In the genomic region with DNA sequence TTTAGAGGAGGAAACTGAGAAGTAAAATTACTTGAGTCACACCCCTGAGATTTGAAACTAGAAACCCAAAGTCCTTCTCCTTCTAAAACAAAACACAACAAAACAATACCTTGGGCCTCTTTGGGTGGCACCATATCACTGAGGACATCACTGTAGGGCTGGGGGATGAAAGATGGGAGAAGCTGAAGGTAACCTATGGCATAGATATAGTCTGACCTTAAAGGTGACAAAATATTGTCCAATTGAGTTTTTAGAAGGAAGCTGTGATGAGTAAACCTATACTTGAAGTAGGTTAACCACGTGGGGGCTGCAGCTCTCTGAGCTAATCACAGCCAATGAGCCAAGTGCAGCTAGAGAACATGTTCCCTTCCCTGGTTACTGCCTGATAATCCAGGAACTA, we compare ENCODE assay signal across 16 cellular contexts.
DNase-seq lines count a peak whose midpoint lies in the region; ATAC-seq and TF ChIP-seq lines count a peak whose summit lies in the region.
"Had no signal": no experiment of that assay in that cellular context is flagged by ENCODE, and none has a peak within 500 bp of the region (broad histone marks: within the 10 kb centered on the region; RNA-seq: fewer than 3 reads in every experiment).

No MANE protein-coding gene starts in this region.

- H3K36me3 Mint-ChIP-seq in activated naive CD8-positive, alpha-beta T cell treated with anti-CD3 and anti-CD28 coated beads, Interleukin-2, amount 50 U/mL, for 24 hours (ENCODE audit: low read depth): no peaks in the 10 kb centered on the region
- H3K36me3 Mint-ChIP-seq in activated naive CD8-positive, alpha-beta T cell treated with anti-CD3 and anti-CD28 coated beads for 36 hours: no peaks in the 10 kb centered on the region
- no peaks in the 10 kb centered on the region for H3K36me3 Mint-ChIP-seq in activated T-helper 17 cell treated with anti-CD3 and anti-CD28 coated beads, Interleukin-2, amount 50 U/mL, for 72 hours (ENCODE audit: low read depth)
- H3K36me3 Mint-ChIP-seq: CD8-positive, alpha-beta memory T cell had no signal

- no peak for TF ChIP-seq CTCF in vagina (IDR thresholded peaks at IDR 0.05)

- no peaks in the 10 kb centered on the region for H3K9me3 ChIP-seq in vagina
- H3K9me3 ChIP-seq: BLaER1, Caco-2 had no signal

- H3K9me3 Mint-ChIP-seq in activated naive CD8-positive, alpha-beta T cell treated with anti-CD3 and anti-CD28 coated beads, Interleukin-2, amount 50 U/mL, for 24 hours: no peaks in the 10 kb centered on the region
- H3K9me3 Mint-ChIP-seq in activated naive CD8-positive, alpha-beta T cell treated with anti-CD3 and anti-CD28 coated beads for 36 hours: no peaks in the 10 kb centered on the region
- H3K9me3 Mint-ChIP-seq in activated T-helper 17 cell treated with anti-CD3 and anti-CD28 coated beads, Interleukin-2, amount 50 U/mL, for 72 hours: peaks cover 2% of the 10 kb centered on the region
- H3K9me3 Mint-ChIP-seq: CD8-positive, alpha-beta memory T cell; H9 had no signal

- H3K27me3 ChIP-seq in vagina: no peaks in the 10 kb centered on the region
- H3K27me3 ChIP-seq: BLaER1 had no signal

- peak overlapping the region; percentile 52 for H3K27ac ChIP-seq in vagina
- H3K27ac ChIP-seq: BLaER1 had no signal

- H3K27ac Mint-ChIP-seq in activated naive CD8-positive, alpha-beta T cell treated with anti-CD3 and anti-CD28 coated beads, Interleukin-2, amount 50 U/mL, for 24 hours: no peak overlapping the region
- H3K27ac Mint-ChIP-seq in activated naive CD8-positive, alpha-beta T cell treated with anti-CD3 and anti-CD28 coated beads for 36 hours: no peak overlapping the region
- no peak overlapping the region for H3K27ac Mint-ChIP-seq in activated T-helper 17 cell treated with anti-CD3 and anti-CD28 coated beads, Interleukin-2, amount 50 U/mL, for 72 hours
- H3K27ac Mint-ChIP-seq: H9 had no signal

- TF ChIP-seq POLR2A in vagina (IDR thresholded peaks at IDR 0.05): no peak

- H3K4me3 Mint-ChIP-seq in activated naive CD8-positive, alpha-beta T cell treated with anti-CD3 and anti-CD28 coated beads, Interleukin-2, amount 50 U/mL, for 24 hours: no peak overlapping the region
- H3K4me3 Mint-ChIP-seq in activated naive CD8-positive, alpha-beta T cell treated with anti-CD3 and anti-CD28 coated beads for 36 hours: no peak overlapping the region
- H3K4me3 Mint-ChIP-seq in activated T-helper 17 cell treated with anti-CD3 and anti-CD28 coated beads, Interleukin-2, amount 50 U/mL, for 72 hours: no peak overlapping the region
- H3K4me3 Mint-ChIP-seq: CD8-positive, alpha-beta memory T cell; H9 had no signal

- H3K36me3 ChIP-seq in vagina: no peaks in the 10 kb centered on the region
- H3K36me3 ChIP-seq: BLaER1 had no signal

- DNase-seq in activated CD4-positive, alpha-beta T cell treated with anti-CD3 and anti-CD28 coated beads for 48 hours: peak; percentile 22
- DNase-seq in activated CD4-positive, alpha-beta T cell treated with anti-CD3 and anti-CD28 coated beads, Interleukin-2, amount 50 U/mL, for 4 hours: no peak
- DNase-seq in activated naive CD8-positive, alpha-beta T cell treated with anti-CD3 and anti-CD28 coated beads, Interleukin-2, amount 50 U/mL, for 24 hours: no peak
- no peak for DNase-seq in activated naive CD8-positive, alpha-beta T cell treated with anti-CD3 and anti-CD28 coated beads for 36 hours
- DNase-seq in vagina (ENCODE audit: extremely low spot score in 2 of 2): no peak
- DNase-seq: 8988T; AML-193; Caco-2; CD8-positive, alpha-beta memory T cell; DND-41; GDM1; GOT3; H9 had no signal

- peaks cover 18% of the 10 kb centered on the region for H3K4me1 Mint-ChIP-seq in activated naive CD8-positive, alpha-beta T cell treated with anti-CD3 and anti-CD28 coated beads, Interleukin-2, amount 50 U/mL, for 24 hours
- H3K4me1 Mint-ChIP-seq in activated naive CD8-positive, alpha-beta T cell treated with anti-CD3 and anti-CD28 coated beads for 36 hours: peaks cover 4% of the 10 kb centered on the region
- peaks cover 9% of the 10 kb centered on the region for H3K4me1 Mint-ChIP-seq in activated T-helper 17 cell treated with anti-CD3 and anti-CD28 coated beads, Interleukin-2, amount 50 U/mL, for 72 hours

- peak; percentile 76 for ATAC-seq in activated naive CD8-positive, alpha-beta T cell treated with anti-CD3 and anti-CD28 coated beads, Interleukin-2, amount 50 U/mL, for 24 hours
- peak; percentile 51 for ATAC-seq in activated T-helper 17 cell treated with anti-CD3 and anti-CD28 coated beads, Interleukin-2, amount 50 U/mL, for 72 hours (replicated peaks)
- ATAC-seq in HG02571 (IDR thresholded peaks at IDR 0.05; ENCODE audit: unreplicated experiment): no peak

- no peaks in the 10 kb centered on the region for H3K27me3 Mint-ChIP-seq in activated naive CD8-positive, alpha-beta T cell treated with anti-CD3 and anti-CD28 coated beads, Interleukin-2, amount 50 U/mL, for 24 hours
- no peaks in the 10 kb centered on the region for H3K27me3 Mint-ChIP-seq in activated naive CD8-positive, alpha-beta T cell treated with anti-CD3 and anti-CD28 coated beads for 36 hours
- peaks cover 5% of the 10 kb centered on the region for H3K27me3 Mint-ChIP-seq in activated T-helper 17 cell treated with anti-CD3 and anti-CD28 coated beads, Interleukin-2, amount 50 U/mL, for 72 hours

- intact Hi-C loops in vagina (cut with DNase I): no loop called here

- peaks cover 10% of the 10 kb centered on the region for H3K4me1 ChIP-seq in vagina
- H3K4me1 ChIP-seq: BLaER1, Caco-2 had no signal

- no peak overlapping the region for H3K4me3 ChIP-seq in vagina
- H3K4me3 ChIP-seq: BLaER1 had no signal
